In the genomic region with DNA sequence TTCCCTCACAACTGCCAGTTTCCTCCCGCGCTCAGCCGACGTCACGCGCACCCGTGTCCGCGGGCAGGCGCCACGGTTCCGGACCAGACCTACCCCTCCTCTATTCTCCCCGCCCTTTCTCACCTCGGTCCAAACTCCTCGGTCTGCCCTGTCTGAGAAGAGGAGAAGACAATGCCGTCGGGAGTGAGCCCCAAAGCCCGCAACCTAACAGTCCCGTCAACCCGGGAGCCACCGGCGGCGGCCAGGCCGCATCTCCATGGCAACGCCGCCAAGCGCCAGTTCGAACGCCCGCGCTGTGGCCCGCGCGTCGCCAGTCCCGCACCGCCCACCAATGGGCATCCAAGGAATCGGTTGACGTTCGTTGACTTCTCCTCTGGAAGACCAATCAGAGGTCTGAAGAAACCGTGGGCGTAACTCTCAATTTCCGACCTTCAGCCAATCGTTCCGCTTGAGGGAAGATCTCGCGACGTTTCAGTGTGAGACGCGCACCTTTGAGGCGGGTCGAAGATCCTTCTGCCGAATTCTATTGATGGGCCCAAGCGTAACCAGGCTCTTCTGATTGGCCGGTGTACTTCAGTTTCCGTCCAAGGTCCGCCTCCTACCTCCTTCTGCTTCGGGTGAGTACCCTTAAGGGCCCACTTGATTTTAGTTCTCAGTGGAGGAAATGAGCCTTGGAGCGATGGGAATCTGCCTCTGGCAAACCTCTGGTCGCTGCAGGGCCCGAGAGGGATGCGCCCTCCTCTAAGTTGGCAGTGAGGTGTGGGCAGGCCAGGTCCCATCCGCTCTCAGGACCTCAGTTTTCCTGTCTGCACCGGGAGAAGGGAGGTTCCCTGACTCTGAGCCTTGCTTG, we compare ENCODE assay signal across 8 cellular contexts. TPM values are rescaled to one million over a fixed set of nuclear protein-coding genes. Genes with fewer than 3 reads are reported as not detected.
DNase-seq lines count a peak whose midpoint lies in the region; ATAC-seq and TF ChIP-seq lines count a peak whose summit lies in the region.

A gene with protein sequence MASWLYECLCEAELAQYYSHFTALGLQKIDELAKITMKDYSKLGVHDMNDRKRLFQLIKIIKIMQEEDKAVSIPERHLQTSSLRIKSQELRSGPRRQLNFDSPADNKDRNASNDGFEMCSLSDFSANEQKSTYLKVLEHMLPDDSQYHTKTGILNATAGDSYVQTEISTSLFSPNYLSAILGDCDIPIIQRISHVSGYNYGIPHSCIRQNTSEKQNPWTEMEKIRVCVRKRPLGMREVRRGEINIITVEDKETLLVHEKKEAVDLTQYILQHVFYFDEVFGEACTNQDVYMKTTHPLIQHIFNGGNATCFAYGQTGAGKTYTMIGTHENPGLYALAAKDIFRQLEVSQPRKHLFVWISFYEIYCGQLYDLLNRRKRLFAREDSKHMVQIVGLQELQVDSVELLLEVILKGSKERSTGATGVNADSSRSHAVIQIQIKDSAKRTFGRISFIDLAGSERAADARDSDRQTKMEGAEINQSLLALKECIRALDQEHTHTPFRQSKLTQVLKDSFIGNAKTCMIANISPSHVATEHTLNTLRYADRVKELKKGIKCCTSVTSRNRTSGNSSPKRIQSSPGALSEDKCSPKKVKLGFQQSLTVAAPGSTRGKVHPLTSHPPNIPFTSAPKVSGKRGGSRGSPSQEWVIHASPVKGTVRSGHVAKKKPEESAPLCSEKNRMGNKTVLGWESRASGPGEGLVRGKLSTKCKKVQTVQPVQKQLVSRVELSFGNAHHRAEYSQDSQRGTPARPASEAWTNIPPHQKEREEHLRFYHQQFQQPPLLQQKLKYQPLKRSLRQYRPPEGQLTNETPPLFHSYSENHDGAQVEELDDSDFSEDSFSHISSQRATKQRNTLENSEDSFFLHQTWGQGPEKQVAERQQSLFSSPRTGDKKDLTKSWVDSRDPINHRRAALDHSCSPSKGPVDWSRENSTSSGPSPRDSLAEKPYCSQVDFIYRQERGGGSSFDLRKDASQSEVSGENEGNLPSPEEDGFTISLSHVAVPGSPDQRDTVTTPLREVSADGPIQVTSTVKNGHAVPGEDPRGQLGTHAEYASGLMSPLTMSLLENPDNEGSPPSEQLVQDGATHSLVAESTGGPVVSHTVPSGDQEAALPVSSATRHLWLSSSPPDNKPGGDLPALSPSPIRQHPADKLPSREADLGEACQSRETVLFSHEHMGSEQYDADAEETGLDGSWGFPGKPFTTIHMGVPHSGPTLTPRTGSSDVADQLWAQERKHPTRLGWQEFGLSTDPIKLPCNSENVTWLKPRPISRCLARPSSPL (N-terminal part only) (minus strand): TSS at position 286 of the 850 bp plus-strand sequence. CDS start 17,922 bp downstream, outside the sequence.
A gene (plus strand): TSS at position 587 of the 850 bp plus-strand sequence. CDS start 9,471 bp downstream, outside the sequence.

- H3K27ac ChIP-seq in left ventricle myocardium inferior (replicated peaks): peak within 1 kb of the TSS; percentile 96
- H3K27ac ChIP-seq in upper lobe of right lung: peak within 1 kb of the TSS; percentile 94

- no peaks in the 10 kb centered on the region for H3K9me3 Mint-ChIP-seq in T-helper 1 cell treated with Interleukin-12 subunit alpha and Interleukin-12 subunit beta and Interleukin-4 antibody, amounts not matched to agents 30 μg/mL and 1 μg/mL, for 36 hours

- no peak for TF ChIP-seq CTCF in left ventricle myocardium inferior (IDR thresholded peaks at IDR 0.05; ENCODE audit: borderline replicate concordance)
- peak; percentile 8 for TF ChIP-seq CTCF in upper lobe of right lung (IDR thresholded peaks at IDR 0.05)

- H3K9me3 ChIP-seq in left ventricle myocardium inferior (replicated peaks) (no peaks in the 10 kb centered on the region), upper lobe of right lung (no peaks in the 10 kb centered on the region)

- intact Hi-C loops in left ventricle myocardium inferior (cut with micrococcal nuclease) (no loop called here), posterior vena cava (cut with DNase I) (no loop called here), upper lobe of right lung (cut with DNase I) (no loop called here)

- H3K4me1 ChIP-seq in left ventricle myocardium inferior (peaks cover 34% of the 10 kb centered on the region), upper lobe of right lung (peaks cover 10% of the 10 kb centered on the region)

- H3K27me3 ChIP-seq in left ventricle myocardium inferior (ENCODE audit: low read depth): no peaks in the 10 kb centered on the region
- H3K27me3 ChIP-seq in upper lobe of right lung: no peaks in the 10 kb centered on the region

- peak within 1 kb of the TSS; percentile 93 for H3K4me3 Mint-ChIP-seq in T-helper 1 cell treated with Interleukin-12 subunit alpha and Interleukin-12 subunit beta and Interleukin-4 antibody, amounts not matched to agents 30 μg/mL and 1 μg/mL, for 36 hours

- no peaks in the 10 kb centered on the region for H3K36me3 Mint-ChIP-seq in T-helper 1 cell treated with Interleukin-12 subunit alpha and Interleukin-12 subunit beta and Interleukin-4 antibody, amounts not matched to agents 30 μg/mL and 1 μg/mL, for 36 hours (ENCODE audit: low read depth)

- peaks cover 32% of the 10 kb centered on the region for H3K4me1 Mint-ChIP-seq in T-helper 1 cell treated with Interleukin-12 subunit alpha and Interleukin-12 subunit beta and Interleukin-4 antibody, amounts not matched to agents 30 μg/mL and 1 μg/mL, for 36 hours (ENCODE audit: low read depth)

- DNase-seq in NCI-H1694 (lab: John Stamatoyannopoulos, UW): peak; percentile 100
- DNase-seq in amygdala (lab: John Stamatoyannopoulos, UW): peak; percentile 65 to 99 (median 96)
- peak; percentile 95 for DNase-seq in left ventricle myocardium inferior
- DNase-seq in posterior vena cava (ENCODE audit: low spot score): peak; percentile 98
- DNase-seq in upper lobe of right lung: peak; percentile 97

- H3K27me3 Mint-ChIP-seq in T-helper 1 cell treated with Interleukin-12 subunit alpha and Interleukin-12 subunit beta and Interleukin-4 antibody, amounts not matched to agents 30 μg/mL and 1 μg/mL, for 36 hours (ENCODE audit: low read depth): no peaks in the 10 kb centered on the region

- H3K4me3 ChIP-seq in left ventricle myocardium inferior: peak within 1 kb of the TSS; percentile 94
- H3K4me3 ChIP-seq in upper lobe of right lung: peak within 1 kb of the TSS; percentile 88

- ATAC-seq in GM18498 (IDR thresholded peaks at IDR 0.05; ENCODE audit: unreplicated experiment): peak; percentile 94
- ATAC-seq in HG02885 (IDR thresholded peaks at IDR 0.05; ENCODE audit: poor library complexity, unreplicated experiment): peak; percentile 91
- peak; percentile 98 for ATAC-seq in upper lobe of right lung

- H3K36me3 ChIP-seq in left ventricle myocardium inferior (no peaks in the 10 kb centered on the region), upper lobe of right lung (no peaks in the 10 kb centered on the region)

- peak within 1 kb of the TSS; percentile 96 for H3K27ac Mint-ChIP-seq in T-helper 1 cell treated with Interleukin-12 subunit alpha and Interleukin-12 subunit beta and Interleukin-4 antibody, amounts not matched to agents 30 μg/mL and 1 μg/mL, for 36 hours

RNA-seq across cellular contexts. Expression of the first gene that starts in this region (rescaled TPM):
- total RNA-seq in left ventricle myocardium inferior (0.63 TPM), posterior vena cava (under 1 TPM; 0.38 to 0.74 TPM), upper lobe of right lung (0.46 TPM)

RNA-seq across cellular contexts. Expression of the second gene that starts in this region (rescaled TPM):
- total RNA-seq in left ventricle myocardium inferior (22.2 TPM), posterior vena cava (10 to 100 TPM; 14.0 to 14.9 TPM), upper lobe of right lung (11.5 TPM)

Comparison
In these comparisons a context has a peak if more than half of its experiments do, and no peak if none do; other contexts are left out.
1. Peak in every context shown above with its lines: DNase-seq, ATAC-seq, H3K4me3 ChIP-seq and H3K27ac ChIP-seq.